8 cellular contexts compared by ENCODE assay signal in the genomic region with DNA sequence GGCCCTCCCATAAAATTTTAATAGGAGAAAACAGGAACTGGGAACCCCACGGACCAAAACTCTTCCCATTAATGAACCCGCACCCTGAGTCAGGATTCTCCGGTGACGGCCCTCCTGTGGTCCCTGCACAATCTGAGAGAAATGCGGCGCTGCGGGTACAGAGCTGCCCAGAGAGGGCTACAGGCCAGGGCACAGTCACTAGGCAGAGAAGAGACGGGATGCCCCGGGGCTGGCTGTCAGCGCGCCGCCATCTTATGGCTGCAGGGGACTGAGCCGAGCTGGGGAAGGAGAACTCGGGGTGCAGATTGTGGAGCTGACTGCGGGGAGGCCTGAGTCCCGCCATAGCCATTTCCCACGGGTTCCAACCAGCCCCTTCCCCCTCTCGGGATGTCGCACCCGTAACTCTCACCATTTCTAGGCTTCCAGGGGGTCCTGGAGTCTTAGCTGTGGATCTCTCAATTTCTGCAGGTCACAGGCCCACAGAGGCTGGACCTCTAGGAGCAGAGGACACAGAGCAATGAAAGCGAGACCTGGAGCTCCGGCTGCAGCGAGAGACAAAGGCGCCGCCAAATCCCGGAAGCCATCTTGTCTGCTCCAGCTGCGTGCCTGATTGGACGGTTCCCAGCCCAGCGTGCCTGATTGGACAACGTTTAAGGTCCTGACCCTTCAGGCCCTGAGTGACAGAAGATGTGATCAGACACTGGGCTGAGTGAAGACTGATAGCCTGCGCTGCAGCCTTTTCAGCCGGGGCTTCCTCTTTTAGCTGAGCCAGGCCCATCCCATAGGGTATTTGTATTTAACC. TPM values are rescaled to one million over a fixed set of nuclear protein-coding genes. Genes with fewer than 3 reads are reported as not detected.
DNase-seq lines count a peak whose midpoint lies in the region; ATAC-seq and TF ChIP-seq lines count a peak whose summit lies in the region.

A gene (minus strand): TSS at position 591 of the 802 bp plus-strand sequence. CDS start 179 bp downstream, at position 412.

- peak within 1 kb of the TSS; percentile 94 for H3K27ac ChIP-seq in hepatocyte

- peaks cover 27% of the 10 kb centered on the region for H3K9me3 Mint-ChIP-seq in T-helper 2 cell treated with Interferon-gamma antibody and Interleukin-4, amounts not matched to agents 5 μg/mL and 100 μg/mL, for 36 hours

- peak; percentile 90 for ATAC-seq in HG02884 (IDR thresholded peaks at IDR 0.05; ENCODE audit: unreplicated experiment)

- peak within 1 kb of the TSS; percentile 79 for H2AFZ ChIP-seq in hepatocyte

- in situ Hi-C loops in astrocyte of the cerebellum (cut with HindIII; ENCODE audit: low sequenced_read_pairs), result no loop called here

- peak within 1 kb of the TSS; percentile 99 for H3K4me3 Mint-ChIP-seq in T-helper 2 cell treated with Interferon-gamma antibody and Interleukin-4, amounts not matched to agents 5 μg/mL and 100 μg/mL, for 36 hours

- peak within 1 kb of the TSS; percentile 73 for H3K4me2 ChIP-seq in hepatocyte

- under 1% methylated on average over 30 of the region's 32 CpGs for WGBS in hepatocyte (ENCODE audit: low lambda C conversion rate, missing lambda C conversion rate)

- H3K36me3 ChIP-seq in hepatocyte (replicated peaks; ENCODE audit: insufficient read depth, low read depth), result no peaks in the 10 kb centered on the region

- peak; percentile 75 for TF ChIP-seq POLR2A in GM15510 (IDR thresholded peaks at IDR 0.05; ENCODE audit: borderline replicate concordance, extremely low read depth, insufficient read length)

- H3K36me3 Mint-ChIP-seq in T-helper 2 cell treated with Interferon-gamma antibody and Interleukin-4, amounts not matched to agents 5 μg/mL and 100 μg/mL, for 36 hours (ENCODE audit: low read depth), result peaks cover 43% of the 10 kb centered on the region

- H3K27me3 ChIP-seq in hepatocyte, result no peaks in the 10 kb centered on the region

- H3K79me2 ChIP-seq in hepatocyte, result peaks cover 42% of the 10 kb centered on the region

- H4K20me1 ChIP-seq in hepatocyte (ENCODE audit: insufficient read depth, poor library complexity, severe bottlenecking), result no peaks in the 10 kb centered on the region

- no peaks in the 10 kb centered on the region for H3K9me3 ChIP-seq in hepatocyte (ENCODE audit: low read depth)

- H3K4me1 ChIP-seq in hepatocyte (ENCODE audit: insufficient read depth), result peaks cover 7% of the 10 kb centered on the region

- peaks cover 12% of the 10 kb centered on the region for H3K4me1 Mint-ChIP-seq in T-helper 2 cell treated with Interferon-gamma antibody and Interleukin-4, amounts not matched to agents 5 μg/mL and 100 μg/mL, for 36 hours (ENCODE audit: low read depth)

- peak; percentile 17 for TF ChIP-seq CTCF in astrocyte of the cerebellum (IDR thresholded peaks at IDR 0.05; ENCODE audit: low read depth, low read length, missing control alignments)
- no peak for TF ChIP-seq CTCF in hepatocyte (IDR thresholded peaks at IDR 0.05; ENCODE audit: poor library complexity)

- no peaks in the 10 kb centered on the region for H3K9me2 ChIP-seq in hepatocyte (replicated peaks; ENCODE audit: insufficient read depth)

- peak within 1 kb of the TSS; percentile 98 for H3K27ac Mint-ChIP-seq in T-helper 2 cell treated with Interferon-gamma antibody and Interleukin-4, amounts not matched to agents 5 μg/mL and 100 μg/mL, for 36 hours

- no peaks in the 10 kb centered on the region for H3K27me3 Mint-ChIP-seq in T-helper 2 cell treated with Interferon-gamma antibody and Interleukin-4, amounts not matched to agents 5 μg/mL and 100 μg/mL, for 36 hours (ENCODE audit: low read depth)

- DNase-seq in NCI-H146 treated with DMSO at 0.1 percent for 48 hours (lab: John Stamatoyannopoulos, UW; ENCODE audit: unreplicated experiment) (peak; percentile 94), astrocyte of the cerebellum (ENCODE audit: low read depth) (peak; percentile 82), hepatocyte (ENCODE audit: low spot score) (peak; percentile 94), retina (peak; percentile 96), cortex of kidney (lab: John Stamatoyannopoulos, UW) (no peak)
- DNase-seq in T-helper 2 cell treated with Interferon-gamma antibody and Interleukin-4, amounts not matched to agents 5 μg/mL and 100 μg/mL, for 36 hours (ENCODE audit: low spot score), result peak; percentile 83

- peak within 1 kb of the TSS; percentile 94 for H3K4me3 ChIP-seq in astrocyte of the cerebellum (ENCODE audit: low read depth, low read length)
- H3K4me3 ChIP-seq in hepatocyte, result peak within 1 kb of the TSS; percentile 74

RNA-seq across cellular contexts. Expression of the gene that starts here (rescaled TPM):
- 16.5 and 16.7 TPM in 2 replicates for total RNA-seq in hepatocyte
- 4.7 and 8.3 TPM in 2 replicates for polyA plus RNA-seq in hepatocyte
